ENCODE assay signal across 31 cellular contexts in genomic region chr6:163054641-163055040, GRCh38.
"Had no signal": no experiment of that assay in that cellular context is flagged by ENCODE, and none has a peak within 500 bp of the region (broad histone marks: within the 10 kb centered on the region; RNA-seq: fewer than 3 reads in every experiment).

No MANE protein-coding gene starts in this region.

- H3K27ac Mint-ChIP-seq: activated CD4-positive, alpha-beta memory T cell treated with anti-CD3 and anti-CD28 coated beads for 36 hours; activated naive CD4-positive, alpha-beta T cell treated with anti-CD3 and anti-CD28 coated beads for 36 hours; activated naive CD4-positive, alpha-beta T cell treated with anti-CD3 and anti-CD28 coated beads, Interleukin-2, amount 50 U/mL, for 72 hours; activated T-helper 1 cell treated with anti-CD3 and anti-CD28 coated beads, Interleukin-12 subunit alpha, Interleukin-12 subunit beta, Interleukin-2, Interleukin-4 antibody, amounts not matched to agents 30 ng/mL and 10 ng/mL and 1 ng/mL, durations not matched to agents 14 hours and 24 hours and 36 hours had no signal

- ATAC-seq: activated CD4-positive, CD25-positive, alpha-beta regulatory T cell treated with anti-CD3 and anti-CD28 coated beads, Interleukin-2, amount 50 U/mL, for 24 hours; activated naive CD4-positive, alpha-beta T cell treated with anti-CD3 and anti-CD28 coated beads, Interleukin-2, amount 50 U/mL, for 72 hours; activated T-cell treated with anti-CD3 and anti-CD28 coated beads, Interleukin-2, amount 50 U/mL, for 4 hours had no signal

- H3K27me3 ChIP-seq: adrenal gland had no signal

- H3K4me1 ChIP-seq: adrenal gland had no signal

- H3K36me3 ChIP-seq: adrenal gland had no signal

- H3K9me3 ChIP-seq: adrenal gland had no signal

- FAIRE-seq: bronchial epithelial cell had no signal

- H3K27ac ChIP-seq: adrenal gland had no signal

- H3K4me3 ChIP-seq: adrenal gland had no signal

- H3K4me3 Mint-ChIP-seq: activated CD4-positive, alpha-beta memory T cell treated with anti-CD3 and anti-CD28 coated beads for 36 hours; activated naive CD4-positive, alpha-beta T cell treated with anti-CD3 and anti-CD28 coated beads for 36 hours; activated T-cell treated with anti-CD3 and anti-CD28 coated beads, Interleukin-2, amount 50 U/mL, for 4 hours; activated T-helper 1 cell treated with anti-CD3 and anti-CD28 coated beads, Interleukin-12 subunit alpha, Interleukin-12 subunit beta, Interleukin-2, Interleukin-4 antibody, amounts not matched to agents 30 ng/mL and 10 ng/mL and 1 ng/mL, durations not matched to agents 14 hours and 24 hours and 36 hours had no signal

- H3K27me3 Mint-ChIP-seq: activated CD4-positive, alpha-beta memory T cell treated with anti-CD3 and anti-CD28 coated beads for 36 hours had no signal

- H3K36me3 Mint-ChIP-seq: activated CD4-positive, alpha-beta memory T cell treated with anti-CD3 and anti-CD28 coated beads for 36 hours; activated naive CD4-positive, alpha-beta T cell treated with anti-CD3 and anti-CD28 coated beads, Interleukin-2, amount 50 U/mL, for 72 hours had no signal

- DNase-seq: activated CD4-positive, alpha-beta memory T cell treated with anti-CD3 and anti-CD28 coated beads for 36 hours; activated CD4-positive, alpha-beta T cell treated with anti-CD3 and anti-CD28 coated beads for 4 hours; activated CD4-positive, alpha-beta T cell treated with anti-CD3 and anti-CD28 coated beads, Interleukin-2, amount 50 U/mL, for 1 hour; activated CD8-positive, alpha-beta memory T cell treated with anti-CD3 and anti-CD28 coated beads, Interleukin-2, amount 50 U/mL, for 4 hours; activated gamma-delta T cell treated with Interleukin-2 at 50 U/mL for 16 hours; activated naive CD4-positive, alpha-beta T cell treated with anti-CD3 and anti-CD28 coated beads for 36 hours; activated T-cell treated with anti-CD3 and anti-CD28 coated beads for 4 hours; activated T-cell treated with anti-CD3 and anti-CD28 coated beads, Interleukin-2, amount 50 U/mL, for 4 hours; adrenal gland; caudate nucleus; cerebellar nuclear complex; Kasumi-1; KG1; MM.1S; MV-4-11; NCI-H1092; NCI-H1417; NCI-H146; NCI-H187; NCI-H2029 treated with DMSO at 0.1 percent for 48 hours; NCI-H2107; NCI-H2171; NCI-H510A; NCI-H526; NCI-H748 treated with DMSO at 0.1 percent for 48 hours; Right ventricle myocardium superior; T1000 had no signal
